ENCODE assay signal across 22 cellular contexts in the genomic region with DNA sequence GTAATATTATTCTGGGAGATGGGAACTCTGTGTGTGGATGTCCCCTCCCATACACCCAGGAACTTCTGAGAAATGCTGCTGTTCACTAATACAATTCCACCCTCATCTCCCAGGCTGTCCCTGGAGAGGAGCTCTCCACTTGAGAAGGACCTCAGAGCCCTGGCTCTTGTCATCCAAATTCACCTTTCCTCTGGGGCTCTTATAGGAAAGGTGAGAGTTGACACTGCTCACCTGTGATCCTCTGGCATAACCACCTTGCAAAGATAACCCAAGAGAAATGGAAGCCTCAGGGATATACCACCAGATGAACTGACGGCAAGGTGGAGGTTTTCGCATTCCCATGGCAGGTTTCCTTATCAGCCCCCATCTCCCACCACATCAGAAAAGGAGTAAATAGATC. TPM values are rescaled to one million over a fixed set of nuclear protein-coding genes. Genes with fewer than 3 reads are reported as not detected.
DNase-seq lines count a peak whose midpoint lies in the region; ATAC-seq, FAIRE-seq and TF ChIP-seq lines count a peak whose summit lies in the region.
"Had no signal": no experiment of that assay in that cellular context is flagged by ENCODE, and none has a peak within 500 bp of the region (broad histone marks: within the 10 kb centered on the region; RNA-seq: fewer than 3 reads in every experiment).

No MANE protein-coding gene starts in this region.

- FAIRE-seq in D721Med (lab: Jason Lieb, UNC) = no peak
- FAIRE-seq: GM19239, kidney had no signal

- peaks cover 33% of the 10 kb centered on the region for H3K4me1 Mint-ChIP-seq in Calu3 (ENCODE audit: low read depth, unreplicated experiment)
- peaks cover 28 to 48% of the 10 kb centered on the region in 2 donors for H3K4me1 Mint-ChIP-seq in stimulated activated naive B cell treated with anti-CD40 and anti-IgM and Interleukin-4, amounts not matched to agents 10 μg/mL and 1 μg/mL and 100 μg/mL, for 72 hours

- peak overlapping the region; percentile 55 for H3K27ac ChIP-seq in brain microvascular endothelial cell
- H3K27ac ChIP-seq: HL-60, neural progenitor cell had no signal

- TSS peak; percentile 58 for BruUV-seq in Calu3 (replicated peaks; lab: Mats Ljungman, UMichigan)

- in situ Hi-C loops in brain microvascular endothelial cell (cut with HindIII; ENCODE audit: low pct_ligation_motif_present, low sequenced_read_pairs) = no loop called here

- H3K9me3 ChIP-seq in MG63 = no peaks in the 10 kb centered on the region

- H3K4me3 ChIP-seq in brain microvascular endothelial cell (ENCODE audit: low read depth, low read length) (no peak overlapping the region), MG63 (no peak overlapping the region)
- H3K4me3 ChIP-seq: neural progenitor cell had no signal

- H3K27ac Mint-ChIP-seq in activated naive CD4-positive, alpha-beta T cell treated with anti-CD3 and anti-CD28 coated beads, Interleukin-2, amount 50 U/mL, for 72 hours = peak overlapping the region; percentile 19 to 81
- H3K27ac Mint-ChIP-seq in Calu3 (ENCODE audit: unreplicated experiment) = peak overlapping the region; percentile 83
- peak overlapping the region; percentile 20 for H3K27ac Mint-ChIP-seq in stimulated activated naive B cell treated with anti-CD40 and anti-IgM and Interleukin-4, amounts not matched to agents 10 μg/mL and 1 μg/mL and 100 μg/mL, for 72 hours
- H3K27ac Mint-ChIP-seq: activated CD4-positive, alpha-beta T cell treated with anti-CD3 and anti-CD28 coated beads, Interleukin-2, amount 10 ng/mL, durations not matched to agents 7 days and 5 days; H9; neural progenitor cell had no signal

- TF ChIP-seq CTCF in Calu3 (IDR thresholded peaks at IDR 0.05; ENCODE audit: unreplicated experiment) (no peak), brain microvascular endothelial cell (IDR thresholded peaks at IDR 0.05; ENCODE audit: low read depth, low read length, missing control alignments) (no peak), D721Med (IDR thresholded peaks at IDR 0.05; ENCODE audit: insufficient read depth, missing control alignments) (no peak)

- DNase-seq in activated naive CD4-positive, alpha-beta T cell treated with anti-CD3 and anti-CD28 coated beads, Interleukin-2, amount 50 U/mL, for 72 hours (ENCODE audit: low spot score in 2 of 2) = no peak
- DNase-seq in activated naive CD4-positive, alpha-beta T cell treated with anti-CD3 and anti-CD28 coated beads, Interleukin-2, amount 50 U/mL, for 16 hours = no peak
- DNase-seq in Calu3 = no peak
- no peak for DNase-seq in brain microvascular endothelial cell
- no peak for DNase-seq in stimulated activated naive B cell treated with anti-CD40 and anti-IgM and Interleukin-4, amounts not matched to agents 10 μg/mL and 1 μg/mL and 100 μg/mL, for 72 hours
- no peak for DNase-seq in D721Med (ENCODE audit: insufficient read length, low spot score)
- DNase-seq in MG63 = no peak
- DNase-seq: activated CD4-positive, alpha-beta T cell treated with anti-CD3 and anti-CD28 coated beads, Interleukin-2, amount 10 ng/mL, durations not matched to agents 7 days and 5 days; cerebellar nuclear complex; COR-L47; effector memory CD8-positive, alpha-beta T cell; H9; hippocampal formation; kidney; NCI-H2029 treated with DMSO at 0.1 percent for 48 hours; NCI-H446 treated with DMSO at 0.1 percent for 48 hours had no signal

- H3K36me3 ChIP-seq in brain microvascular endothelial cell (replicated peaks) = no peaks in the 10 kb centered on the region
- H3K36me3 ChIP-seq in MG63 = no peaks in the 10 kb centered on the region
- H3K36me3 ChIP-seq: neural progenitor cell had no signal

- CTCF ChIA-PET in Calu3 (lab: Charles Lee) = interaction anchor here (0.6 to 2.7 kb wide), 4 partner anchors 67 to 384 kb away, joined by 3 to 33 read pairs (median 4); no protein-coding TSS in a partner anchor

- intact Hi-C loops in Calu3 (cut with micrococcal nuclease; ENCODE audit: unreplicated experiment) = loop anchor here (2.0 kb wide), 1 partner anchor 48 kb away; no protein-coding TSS in a partner anchor

- no peak overlapping the region for H3K4me3 Mint-ChIP-seq in Calu3 (ENCODE audit: low read depth, unreplicated experiment)
- H3K4me3 Mint-ChIP-seq in stimulated activated naive B cell treated with anti-CD40 and anti-IgM and Interleukin-4, amounts not matched to agents 10 μg/mL and 1 μg/mL and 100 μg/mL, for 72 hours = no peak overlapping the region
- H3K4me3 Mint-ChIP-seq: activated CD4-positive, alpha-beta T cell treated with anti-CD3 and anti-CD28 coated beads, Interleukin-2, amount 10 ng/mL, durations not matched to agents 7 days and 5 days; activated T-helper 1 cell treated with anti-CD3 and anti-CD28 coated beads, Interleukin-12 subunit alpha, Interleukin-12 subunit beta, Interleukin-2, Interleukin-4 antibody, amounts not matched to agents 30 ng/mL and 10 ng/mL and 1 ng/mL, durations not matched to agents 14 hours and 24 hours and 36 hours; effector memory CD8-positive, alpha-beta T cell; H9; neural progenitor cell had no signal

- H3K27me3 ChIP-seq in brain microvascular endothelial cell (replicated peaks) (no peaks in the 10 kb centered on the region), MG63 (no peaks in the 10 kb centered on the region)
- H3K27me3 ChIP-seq: neural progenitor cell had no signal

- ATAC-seq in activated naive CD4-positive, alpha-beta T cell treated with anti-CD3 and anti-CD28 coated beads, Interleukin-2, amount 50 U/mL, for 72 hours = no peak
- no peak for ATAC-seq in stimulated activated naive B cell treated with anti-CD40 and anti-IgM and Interleukin-4, amounts not matched to agents 10 μg/mL and 1 μg/mL and 100 μg/mL, for 72 hours (replicated peaks)
- ATAC-seq in GM21723 (IDR thresholded peaks at IDR 0.05; ENCODE audit: unreplicated experiment) = no peak
- ATAC-seq: effector memory CD8-positive, alpha-beta T cell had no signal

- H3K27me3 Mint-ChIP-seq in Calu3 (ENCODE audit: unreplicated experiment) = no peaks in the 10 kb centered on the region
- H3K27me3 Mint-ChIP-seq in stimulated activated naive B cell treated with anti-CD40 and anti-IgM and Interleukin-4, amounts not matched to agents 10 μg/mL and 1 μg/mL and 100 μg/mL, for 72 hours = peaks cover 5 to 18% of the 10 kb centered on the region in 2 donors
- H3K27me3 Mint-ChIP-seq: activated CD4-positive, alpha-beta T cell treated with anti-CD3 and anti-CD28 coated beads, Interleukin-2, amount 10 ng/mL, durations not matched to agents 7 days and 5 days; effector memory CD8-positive, alpha-beta T cell had no signal

- peaks cover 0 to 15% of the 10 kb centered on the region in 2 donors for H3K36me3 Mint-ChIP-seq in activated naive CD4-positive, alpha-beta T cell treated with anti-CD3 and anti-CD28 coated beads, Interleukin-2, amount 50 U/mL, for 72 hours
- peaks cover 20% of the 10 kb centered on the region for H3K36me3 Mint-ChIP-seq in Calu3 (ENCODE audit: insufficient read depth, unreplicated experiment)
- H3K36me3 Mint-ChIP-seq in stimulated activated naive B cell treated with anti-CD40 and anti-IgM and Interleukin-4, amounts not matched to agents 10 μg/mL and 1 μg/mL and 100 μg/mL, for 72 hours = peaks cover 0 to 3% of the 10 kb centered on the region in 2 donors
- H3K36me3 Mint-ChIP-seq: neural progenitor cell had no signal

- peaks cover 3 to 10% of the 10 kb centered on the region in 2 donors for H3K9me3 Mint-ChIP-seq in activated naive CD4-positive, alpha-beta T cell treated with anti-CD3 and anti-CD28 coated beads, Interleukin-2, amount 50 U/mL, for 72 hours
- H3K9me3 Mint-ChIP-seq in Calu3 (ENCODE audit: low read depth, unreplicated experiment) = no peaks in the 10 kb centered on the region
- peaks cover 0 to 4% of the 10 kb centered on the region in 2 donors for H3K9me3 Mint-ChIP-seq in stimulated activated naive B cell treated with anti-CD40 and anti-IgM and Interleukin-4, amounts not matched to agents 10 μg/mL and 1 μg/mL and 100 μg/mL, for 72 hours
- H3K9me3 Mint-ChIP-seq: activated CD4-positive, alpha-beta T cell treated with anti-CD3 and anti-CD28 coated beads, Interleukin-2, amount 10 ng/mL, durations not matched to agents 7 days and 5 days; activated T-helper 1 cell treated with anti-CD3 and anti-CD28 coated beads, Interleukin-12 subunit alpha, Interleukin-12 subunit beta, Interleukin-2, Interleukin-4 antibody, amounts not matched to agents 30 ng/mL and 10 ng/mL and 1 ng/mL, durations not matched to agents 14 hours and 24 hours and 36 hours; effector memory CD8-positive, alpha-beta T cell; H9 had no signal

RNA-seq across cellular contexts. Expression of gene IL1RL2, which starts 52.0 kb away (rescaled TPM):
- total RNA-seq in activated naive CD4-positive, alpha-beta T cell treated with anti-CD3 and anti-CD28 coated beads, Interleukin-2, amount 50 U/mL, for 72 hours = under 1 TPM in 1 of 2 donors, not detected in 1; 0.75 TPM
- 0.68 and 0.73 TPM in 2 replicates for total RNA-seq in Calu3 (2022)
- not detected in 2 replicates for total RNA-seq in MG63 (2014; rRNA removed; shearing (Covaris generic); ENCODE audit: low replicate concordance)
- total RNA-seq: activated CD4-positive, alpha-beta T cell treated with anti-CD3 and anti-CD28 coated beads, Interleukin-2, amount 10 ng/mL, durations not matched to agents 7 days and 5 days; H9; RPMI7951 had no signal

Comparison
In these comparisons a context has a peak if more than half of its experiments do, and no peak if none do; other contexts are left out.
1. H3K27ac Mint-ChIP-seq: peak in every context shown above with its lines; median percentile 83 in Calu3; 50 in activated naive CD4-positive, alpha-beta T cell treated with anti-CD3 and anti-CD28 coated beads, Interleukin-2, amount 50 U/mL, for 72 hours; 20 in stimulated activated naive B cell treated with anti-CD40 and anti-IgM and Interleukin-4, amounts not matched to agents 10 μg/mL and 1 μg/mL and 100 μg/mL, for 72 hours.